10 cellular contexts compared by ENCODE assay signal in the genomic region with DNA sequence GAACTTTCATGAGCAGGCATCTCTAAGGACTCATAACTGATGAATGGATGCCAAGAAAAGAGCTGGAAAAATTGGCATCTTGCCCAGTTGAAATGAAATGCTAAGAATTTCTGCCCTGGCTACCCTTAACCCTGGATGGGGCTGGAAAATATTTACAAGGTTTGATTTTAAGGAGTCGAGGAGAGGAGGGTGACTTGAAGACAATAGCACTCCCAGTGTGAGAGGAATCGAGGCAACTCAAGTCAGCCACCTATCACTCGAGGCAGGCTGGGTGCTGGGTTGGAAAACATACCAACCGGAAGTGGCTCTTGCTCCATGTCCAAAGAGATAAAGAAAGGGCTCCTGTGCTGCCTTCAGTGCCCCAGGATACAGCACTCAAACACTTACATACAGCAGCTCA. TPM values are rescaled to one million over a fixed set of nuclear protein-coding genes. Genes with fewer than 3 reads are reported as not detected.
A peak's percentile ranks its signal among the peaks of the same experiment; 100 is the strongest.
DNase-seq lines count a peak whose midpoint lies in the region; FAIRE-seq and TF ChIP-seq lines count a peak whose summit lies in the region.
"Had no signal": no experiment of that assay in that cellular context is flagged by ENCODE, and none has a peak within 500 bp of the region (broad histone marks: within the 10 kb centered on the region; RNA-seq: fewer than 3 reads in every experiment).

No MANE protein-coding gene starts in this region.

- H4K20me1 ChIP-seq in osteoblast (ENCODE audit: insufficient read depth, low read length), result peaks cover 14% of the 10 kb centered on the region

- peak overlapping the region; percentile 40 for H3K4me2 ChIP-seq in osteoblast (ENCODE audit: insufficient read depth, low read length)

- no peaks in the 10 kb centered on the region for H3K27me3 ChIP-seq in osteoblast (ENCODE audit: insufficient read depth, low read length)

- no peaks in the 10 kb centered on the region for H3K9me3 ChIP-seq in osteoblast (ENCODE audit: low read depth, low read length)

- H3K4me1 ChIP-seq in osteoblast (ENCODE audit: insufficient read depth, low read length), result peaks cover 51% of the 10 kb centered on the region

- DNase-seq in AG08395 (ENCODE audit: low spot score) (peak; percentile 41), RCC 7860 (ENCODE audit: low spot score) (peak; percentile 67), fibroblast of mammary gland (ENCODE audit: low read depth) (peak; percentile 64), osteoblast (ENCODE audit: insufficient read length, low spot score, missing footprints) (no peak), NCI-H2107 treated with DMSO at 0.1 percent for 48 hours (lab: John Stamatoyannopoulos, UW; ENCODE audit: unreplicated experiment) (no peak), mucosa of gallbladder (ENCODE audit: low spot score) (no peak), erythroblast (lab: John Stamatoyannopoulos, UW) (no peak)
- no peak for DNase-seq in effector CD4-positive, alpha-beta T cell
- DNase-seq: C1 segment of cervical spinal cord had no signal

- peak overlapping the region; percentile 52 for H3K27ac ChIP-seq in osteoblast (ENCODE audit: low read depth, low read length)

- H3K79me2 ChIP-seq in osteoblast (ENCODE audit: insufficient read depth, low read length), result peaks cover 60% of the 10 kb centered on the region

- FAIRE-seq in RCC 7860 (lab: Jason Lieb, UNC), result peak; percentile 80

- no peak overlapping the region for H2AFZ ChIP-seq in osteoblast (ENCODE audit: low read length)

- no peak for TF ChIP-seq CTCF in fibroblast of mammary gland (conservative IDR thresholded peaks at IDR 0.05; ENCODE audit: control insufficient read depth, insufficient read depth, low read depth, low read length)
- TF ChIP-seq CTCF in osteoblast (IDR thresholded peaks at IDR 0.05; ENCODE audit: extremely low read depth, low read depth, low read length), result no peak

- TF ChIP-seq POLR2A in erythroblast (IDR thresholded peaks at IDR 0.05; ENCODE audit: low read length), result no peak

- H3K4me3 ChIP-seq in fibroblast of mammary gland (ENCODE audit: control insufficient read depth, low read depth, low read length) (no peak overlapping the region), osteoblast (ENCODE audit: insufficient read depth, low read length) (no peak overlapping the region)

- no peaks in the 10 kb centered on the region for H3K36me3 ChIP-seq in osteoblast (ENCODE audit: insufficient read depth, low read length)

RNA-seq across cellular contexts. Expression of a gene that starts 5.1 kb away (rescaled TPM):
- total RNA-seq in osteoblast, result 18.8 and 25.0 TPM in 2 replicates
- total RNA-seq in mucosa of gallbladder, result 28.3 TPM
- total RNA-seq: activated CD8-positive, alpha-beta memory T cell treated with anti-CD3 and anti-CD28 coated beads for 36 hours had no signal

Comparison
In these comparisons a context has a peak if more than half of its experiments do, and no peak if none do; other contexts are left out.
1. DNase-seq: peak in AG08395 (single experiment), RCC 7860 (single experiment) and fibroblast of mammary gland (single experiment); none in osteoblast (single experiment), NCI-H2107 treated with DMSO at 0.1 percent for 48 hours (single experiment), mucosa of gallbladder (single experiment), effector CD4-positive, alpha-beta T cell (single experiment) and erythroblast (0 of 2).